Comparison of ENCODE assay signal across 18 cellular contexts in genomic region chr6:129120856-129121255, GRCh38.
A peak's percentile ranks its signal among the peaks of the same experiment; 100 is the strongest.
DNase-seq lines count a peak whose midpoint lies in the region; ATAC-seq and TF ChIP-seq lines count a peak whose summit lies in the region.
"Had no signal": no experiment of that assay in that cellular context is flagged by ENCODE, and none has a peak within 500 bp of the region (broad histone marks: within the 10 kb centered on the region; RNA-seq: fewer than 3 reads in every experiment).

No MANE protein-coding gene starts in this region.

- H4K20me1 ChIP-seq in OCI-LY7 (ENCODE audit: insufficient read depth, low read length): no peaks in the 10 kb centered on the region

- BruUV-seq in OCI-LY7 (replicated peaks; lab: Mats Ljungman, UMichigan): no TSS peak

- H3K4me2 ChIP-seq in OCI-LY7 (ENCODE audit: low read length): no peak overlapping the region

- H3K27ac ChIP-seq in vagina (peak overlapping the region; percentile 50), OCI-LY7 (ENCODE audit: low read depth, low read length, poor library complexity, severe bottlenecking) (no peak overlapping the region)
- H3K27ac ChIP-seq: pancreas, stomach had no signal

- H3K79me2 ChIP-seq in OCI-LY7 (ENCODE audit: insufficient read depth, low read depth, low read length): no peaks in the 10 kb centered on the region

- no peaks in the 10 kb centered on the region for H3K4me1 Mint-ChIP-seq in activated CD8-positive, alpha-beta T cell treated with anti-CD3 and anti-CD28 coated beads, Interleukin-2, amount 10 ng/mL, durations not matched to agents 7 days and 5 days (ENCODE audit: low read depth)

- TF ChIP-seq POLR2A in lower leg skin (IDR thresholded peaks at IDR 0.05) (no peak), vagina (IDR thresholded peaks at IDR 0.05) (no peak)

- H2AFZ ChIP-seq in OCI-LY7 (ENCODE audit: low read length): no peak overlapping the region

- 54 to 57% methylated on average over 3 of the region's 3 CpGs for WGBS in lower leg skin, 2 donors

- ATAC-seq in activated CD8-positive, alpha-beta T cell treated with anti-CD3 and anti-CD28 coated beads, Interleukin-2, amount 10 ng/mL, durations not matched to agents 7 days and 5 days: no peak
- ATAC-seq: pancreas had no signal

- POLR2A ChIA-PET in OCI-LY7 (lab: Charles Lee): interaction anchor here (1.5 kb wide), 1 partner anchor 25 kb away, joined by 5 read pairs; no protein-coding TSS in a partner anchor
- POLR2A ChIA-PET in activated CD8-positive, alpha-beta T cell treated with anti-CD3 and anti-CD28 coated beads, Interleukin-2, amount 10 ng/mL, durations not matched to agents 7 days and 5 days (lab: Charles Lee): no interaction called here

- CTCF ChIA-PET in OCI-LY7 (lab: Charles Lee; ENCODE audit: unreplicated experiment): no interaction called here
- CTCF ChIA-PET in activated CD8-positive, alpha-beta T cell treated with anti-CD3 and anti-CD28 coated beads, Interleukin-2, amount 10 ng/mL, durations not matched to agents 7 days and 5 days (lab: Charles Lee): no interaction called here

- DNase-seq in NCI-H748 (lab: John Stamatoyannopoulos, UW; ENCODE audit: unreplicated experiment) (peak; percentile 28), NCI-H748 treated with DMSO at 0.1 percent for 48 hours (lab: John Stamatoyannopoulos, UW) (no peak), dedifferentiated amniotic fluid mesenchymal stem cell (ENCODE audit: extremely low spot score) (peak; percentile 59), lower leg skin (ENCODE audit: low spot score in 2 of 2) (peak; percentile 68 to 85), vagina (ENCODE audit: extremely low spot score in 2 of 2) (no peak), OCI-LY7 (ENCODE audit: low spot score) (no peak)
- no peak for DNase-seq in stimulated activated CD4-positive, alpha-beta T cell treated with anti-CD3 and anti-CD28 coated beads, Interleukin-1b, Interleukin-23, amount 100 ng/mL, for 48 hours
- DNase-seq in activated CD8-positive, alpha-beta T cell treated with anti-CD3 and anti-CD28 coated beads, Interleukin-2, amount 10 ng/mL, durations not matched to agents 7 days and 5 days: no peak
- DNase-seq: 8988T; activated naive CD4-positive, alpha-beta T cell treated with Interleukin-2 at 50 U/mL for 16 hours; glutamatergic neuron; Karpas-422; NCI-H1694; NCI-H446 treated with DMSO at 0.1 percent for 48 hours; OCI-M1; pancreas; stomach; SW 1271 had no signal

- no peaks in the 10 kb centered on the region for H3K9me3 Mint-ChIP-seq in activated CD8-positive, alpha-beta T cell treated with anti-CD3 and anti-CD28 coated beads, Interleukin-2, amount 10 ng/mL, durations not matched to agents 7 days and 5 days (ENCODE audit: insufficient read depth)

- H3K27ac Mint-ChIP-seq in activated CD8-positive, alpha-beta T cell treated with anti-CD3 and anti-CD28 coated beads, Interleukin-2, amount 10 ng/mL, durations not matched to agents 7 days and 5 days: no peak overlapping the region

- no peaks in the 10 kb centered on the region for H3K9me3 ChIP-seq in vagina
- no peaks in the 10 kb centered on the region for H3K9me3 ChIP-seq in OCI-LY7 (ENCODE audit: low read length)
- H3K9me3 ChIP-seq: pancreas, stomach had no signal

- TF ChIP-seq CTCF in lower leg skin (IDR thresholded peaks at IDR 0.05) (no peak), vagina (IDR thresholded peaks at IDR 0.05) (no peak), OCI-LY7 (conservative IDR thresholded peaks at IDR 0.05; ENCODE audit: low read length) (no peak)

- H3K9me2 ChIP-seq in OCI-LY7 (ENCODE audit: insufficient read depth, low read length): no peaks in the 10 kb centered on the region

- intact Hi-C loops in lower leg skin (cut with DNase I; ENCODE audit: low total_unique reads): no loop called here
- intact Hi-C loops in vagina (cut with DNase I): no loop called here
- intact Hi-C loops in OCI-LY7 (cut with micrococcal nuclease; ENCODE audit: unreplicated experiment): no loop called here

- H3K36me3 ChIP-seq in vagina (no peaks in the 10 kb centered on the region), OCI-LY7 (ENCODE audit: insufficient read depth, low read length) (no peaks in the 10 kb centered on the region)
- H3K36me3 ChIP-seq: pancreas, stomach had no signal

- H3K27me3 ChIP-seq in vagina: no peaks in the 10 kb centered on the region
- H3K27me3 ChIP-seq: pancreas, stomach had no signal

- no peaks in the 10 kb centered on the region for H3K27me3 Mint-ChIP-seq in activated CD8-positive, alpha-beta T cell treated with anti-CD3 and anti-CD28 coated beads, Interleukin-2, amount 10 ng/mL, durations not matched to agents 7 days and 5 days (ENCODE audit: low read depth)

- H3K4me3 Mint-ChIP-seq in activated CD8-positive, alpha-beta T cell treated with anti-CD3 and anti-CD28 coated beads, Interleukin-2, amount 10 ng/mL, durations not matched to agents 7 days and 5 days: no peak overlapping the region

- H3K4me3 ChIP-seq in lower leg skin (ENCODE audit: low read depth, poor library complexity, severe bottlenecking) (no peak overlapping the region), vagina (no peak overlapping the region), OCI-LY7 (ENCODE audit: low read depth, low read length, poor library complexity, severe bottlenecking) (no peak overlapping the region)
- H3K4me3 ChIP-seq: pancreas, stomach had no signal

- H3K36me3 Mint-ChIP-seq in activated CD8-positive, alpha-beta T cell treated with anti-CD3 and anti-CD28 coated beads, Interleukin-2, amount 10 ng/mL, durations not matched to agents 7 days and 5 days (ENCODE audit: low read depth): no peaks in the 10 kb centered on the region

- H3K4me1 ChIP-seq in vagina: peaks cover 13% of the 10 kb centered on the region
- H3K4me1 ChIP-seq in OCI-LY7 (ENCODE audit: insufficient read depth, low read length, poor library complexity, severe bottlenecking): no peaks in the 10 kb centered on the region
- H3K4me1 ChIP-seq: pancreas had no signal

Comparison
In these comparisons a context has a peak if more than half of its experiments do, and no peak if none do; other contexts are left out.
1. DNase-seq: peak in NCI-H748 (single experiment), dedifferentiated amniotic fluid mesenchymal stem cell (single experiment) and lower leg skin (2 of 2); none in NCI-H748 treated with DMSO at 0.1 percent for 48 hours (single experiment), vagina (0 of 2), OCI-LY7 (single experiment), stimulated activated CD4-positive, alpha-beta T cell treated with anti-CD3 and anti-CD28 coated beads, Interleukin-1b, Interleukin-23, amount 100 ng/mL, for 48 hours (single experiment) and activated CD8-positive, alpha-beta T cell treated with anti-CD3 and anti-CD28 coated beads, Interleukin-2, amount 10 ng/mL, durations not matched to agents 7 days and 5 days (single experiment).